1 cellular context compared by ENCODE assay signal in genomic region chr12:6230321-6231110, GRCh38.
TF ChIP-seq lines count a peak whose summit lies in the region.

No MANE protein-coding gene starts in this region.

TF ChIP-seq in HepG2, 621 proteins besides CTCF, POLR2A, EP300 and RAD21 (continued from another document and continues in another):
- TF ChIP-seq GFI1 (CRISPR knock-in tag; IDR thresholded peaks at IDR 0.05; ENCODE audit: borderline replicate concordance): no peak
- TF ChIP-seq ZNF367 (CRISPR knock-in tag; IDR thresholded peaks at IDR 0.05; ENCODE audit: borderline replicate concordance): no peak
- no peak for TF ChIP-seq ADNP (CRISPR knock-in tag; IDR thresholded peaks at IDR 0.05)
- TF ChIP-seq HOXA3 (CRISPR knock-in tag; IDR thresholded peaks at IDR 0.05): peak; percentile 58; the same call in 1 of the 2 replicates
- TF ChIP-seq, protein P1, sequence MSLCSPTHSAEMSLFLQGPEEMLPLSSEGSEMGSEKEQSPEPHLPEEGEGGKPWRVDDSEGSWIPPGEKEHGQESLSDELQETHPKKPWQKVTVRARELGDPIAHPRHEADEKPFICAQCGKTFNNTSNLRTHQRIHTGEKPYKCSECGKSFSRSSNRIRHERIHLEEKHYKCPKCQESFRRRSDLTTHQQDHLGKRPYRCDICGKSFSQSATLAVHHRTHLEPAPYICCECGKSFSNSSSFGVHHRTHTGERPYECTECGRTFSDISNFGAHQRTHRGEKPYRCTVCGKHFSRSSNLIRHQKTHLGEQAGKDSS (CRISPR knock-in tag; IDR thresholded peaks at IDR 0.05; ENCODE audit: borderline replicate concordance, low read depth): no peak
- TF ChIP-seq HOXA9 (CRISPR knock-in tag; IDR thresholded peaks at IDR 0.05; ENCODE audit: borderline replicate concordance): no peak
- peak; percentile 52; the same call in 1 of the 2 replicates for TF ChIP-seq NR2C2 (CRISPR knock-in tag; IDR thresholded peaks at IDR 0.05; ENCODE audit: borderline replicate concordance)
- no peak for TF ChIP-seq ZNF674 (CRISPR knock-in tag; IDR thresholded peaks at IDR 0.05; ENCODE audit: low read depth)
- no peak for TF ChIP-seq TCF12 (IDR thresholded peaks at IDR 0.05)
- TF ChIP-seq TCF12 (CRISPR knock-in tag; IDR thresholded peaks at IDR 0.05): no peak
- no peak for TF ChIP-seq E2F2 (CRISPR knock-in tag; IDR thresholded peaks at IDR 0.05; ENCODE audit: borderline replicate concordance)
- TF ChIP-seq, protein P2, sequence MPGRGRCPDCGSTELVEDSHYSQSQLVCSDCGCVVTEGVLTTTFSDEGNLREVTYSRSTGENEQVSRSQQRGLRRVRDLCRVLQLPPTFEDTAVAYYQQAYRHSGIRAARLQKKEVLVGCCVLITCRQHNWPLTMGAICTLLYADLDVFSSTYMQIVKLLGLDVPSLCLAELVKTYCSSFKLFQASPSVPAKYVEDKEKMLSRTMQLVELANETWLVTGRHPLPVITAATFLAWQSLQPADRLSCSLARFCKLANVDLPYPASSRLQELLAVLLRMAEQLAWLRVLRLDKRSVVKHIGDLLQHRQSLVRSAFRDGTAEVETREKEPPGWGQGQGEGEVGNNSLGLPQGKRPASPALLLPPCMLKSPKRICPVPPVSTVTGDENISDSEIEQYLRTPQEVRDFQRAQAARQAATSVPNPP (CRISPR knock-in tag; IDR thresholded peaks at IDR 0.05): no peak
- TF ChIP-seq EEA1 (CRISPR knock-in tag; IDR thresholded peaks at IDR 0.05; ENCODE audit: borderline replicate concordance): no peak
- peak; percentile 45; the same call in 1 of the 2 replicates for TF ChIP-seq MXD1 (CRISPR knock-in tag; IDR thresholded peaks at IDR 0.05)
- no peak for TF ChIP-seq ONECUT2 (CRISPR knock-in tag; IDR thresholded peaks at IDR 0.05)
- no peak for TF ChIP-seq TOPORS (CRISPR knock-in tag; IDR thresholded peaks at IDR 0.05)
- no peak for TF ChIP-seq ZNF670 (CRISPR knock-in tag; IDR thresholded peaks at IDR 0.05; ENCODE audit: borderline replicate concordance)
- TF ChIP-seq IKZF1 (IDR thresholded peaks at IDR 0.05): no peak
- no peak for TF ChIP-seq ZNF652 (CRISPR knock-in tag; IDR thresholded peaks at IDR 0.05; ENCODE audit: borderline replicate concordance, low read depth)
- TF ChIP-seq SOX5 (CRISPR knock-in tag; IDR thresholded peaks at IDR 0.05; ENCODE audit: borderline replicate concordance): peak; percentile 99
- peak; percentile 64; the same call in 1 of the 2 replicates for TF ChIP-seq SIX4 (CRISPR knock-in tag; IDR thresholded peaks at IDR 0.05)
- TF ChIP-seq, protein P3, sequence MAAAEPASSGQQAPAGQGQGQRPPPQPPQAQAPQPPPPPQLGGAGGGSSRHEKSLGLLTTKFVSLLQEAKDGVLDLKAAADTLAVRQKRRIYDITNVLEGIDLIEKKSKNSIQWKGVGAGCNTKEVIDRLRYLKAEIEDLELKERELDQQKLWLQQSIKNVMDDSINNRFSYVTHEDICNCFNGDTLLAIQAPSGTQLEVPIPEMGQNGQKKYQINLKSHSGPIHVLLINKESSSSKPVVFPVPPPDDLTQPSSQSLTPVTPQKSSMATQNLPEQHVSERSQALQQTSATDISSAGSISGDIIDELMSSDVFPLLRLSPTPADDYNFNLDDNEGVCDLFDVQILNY (CRISPR knock-in tag; conservative IDR thresholded peaks at IDR 0.05): no peak
- TF ChIP-seq RERE (CRISPR knock-in tag; IDR thresholded peaks at IDR 0.05; ENCODE audit: low read depth): 0 out of 2 replicates have a peak, but pooled peaks have one; percentile 39
- 0 out of 2 replicates have a peak, but pooled peaks have one; percentile 18 for TF ChIP-seq MEIS2 (CRISPR knock-in tag; IDR thresholded peaks at IDR 0.05)
- no peak for TF ChIP-seq ZNF678 (CRISPR knock-in tag; IDR thresholded peaks at IDR 0.05)
- TF ChIP-seq ZMAT3 (CRISPR knock-in tag; conservative IDR thresholded peaks at IDR 0.05): no peak
- TF ChIP-seq DPF2 (CRISPR knock-in tag; IDR thresholded peaks at IDR 0.05; ENCODE audit: borderline replicate concordance, low read depth): 0 out of 2 replicates have a peak, but pooled peaks have one; percentile 41
- TF ChIP-seq MAZ (IDR thresholded peaks at IDR 0.05; ENCODE audit: borderline replicate concordance, low read depth, low read length): no peak
- no peak for TF ChIP-seq MAZ (CRISPR knock-in tag; IDR thresholded peaks at IDR 0.05; ENCODE audit: low read depth)
- TF ChIP-seq ZNF17 (CRISPR knock-in tag; IDR thresholded peaks at IDR 0.05): no peak
- no peak for TF ChIP-seq HOXA7 (CRISPR knock-in tag; IDR thresholded peaks at IDR 0.05)
- peak; percentile 87 for TF ChIP-seq ETV5 (CRISPR knock-in tag; IDR thresholded peaks at IDR 0.05; ENCODE audit: borderline replicate concordance)
- no peak for TF ChIP-seq ATF7 (IDR thresholded peaks at IDR 0.05)
- TF ChIP-seq ATF7 (CRISPR knock-in tag; IDR thresholded peaks at IDR 0.05): peak; percentile 85
- no peak for TF ChIP-seq ZNF589 (CRISPR knock-in tag; conservative IDR thresholded peaks at IDR 0.05)
- TF ChIP-seq ZNF224 (CRISPR knock-in tag; IDR thresholded peaks at IDR 0.05): no peak
- TF ChIP-seq HES4 (CRISPR knock-in tag; IDR thresholded peaks at IDR 0.05; ENCODE audit: borderline replicate concordance): no peak
- TF ChIP-seq REST (IDR thresholded peaks at IDR 0.05; ENCODE audit: borderline replicate concordance in 1 of 2, low read depth in 1 of 2, low read length in 2 of 2): no peak
- no peak for TF ChIP-seq ASH2L (IDR thresholded peaks at IDR 0.05; ENCODE audit: insufficient read length, low read depth, low read length)
- TF ChIP-seq CBX1 (IDR thresholded peaks at IDR 0.05; ENCODE audit: low read depth): peak; percentile 72
- peak; percentile 44; the same call in 1 of the 2 replicates for TF ChIP-seq TBX2 (CRISPR knock-in tag; IDR thresholded peaks at IDR 0.05; ENCODE audit: borderline replicate concordance)
- TF ChIP-seq, protein P4, sequence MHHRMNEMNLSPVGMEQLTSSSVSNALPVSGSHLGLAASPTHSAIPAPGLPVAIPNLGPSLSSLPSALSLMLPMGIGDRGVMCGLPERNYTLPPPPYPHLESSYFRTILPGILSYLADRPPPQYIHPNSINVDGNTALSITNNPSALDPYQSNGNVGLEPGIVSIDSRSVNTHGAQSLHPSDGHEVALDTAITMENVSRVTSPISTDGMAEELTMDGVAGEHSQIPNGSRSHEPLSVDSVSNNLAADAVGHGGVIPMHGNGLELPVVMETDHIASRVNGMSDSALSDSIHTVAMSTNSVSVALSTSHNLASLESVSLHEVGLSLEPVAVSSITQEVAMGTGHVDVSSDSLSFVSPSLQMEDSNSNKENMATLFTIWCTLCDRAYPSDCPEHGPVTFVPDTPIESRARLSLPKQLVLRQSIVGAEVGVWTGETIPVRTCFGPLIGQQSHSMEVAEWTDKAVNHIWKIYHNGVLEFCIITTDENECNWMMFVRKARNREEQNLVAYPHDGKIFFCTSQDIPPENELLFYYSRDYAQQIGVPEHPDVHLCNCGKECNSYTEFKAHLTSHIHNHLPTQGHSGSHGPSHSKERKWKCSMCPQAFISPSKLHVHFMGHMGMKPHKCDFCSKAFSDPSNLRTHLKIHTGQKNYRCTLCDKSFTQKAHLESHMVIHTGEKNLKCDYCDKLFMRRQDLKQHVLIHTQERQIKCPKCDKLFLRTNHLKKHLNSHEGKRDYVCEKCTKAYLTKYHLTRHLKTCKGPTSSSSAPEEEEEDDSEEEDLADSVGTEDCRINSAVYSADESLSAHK (CRISPR knock-in tag; IDR thresholded peaks at IDR 0.05; ENCODE audit: borderline replicate concordance): no peak
- TF ChIP-seq ZNF326 (CRISPR knock-in tag; IDR thresholded peaks at IDR 0.05; ENCODE audit: borderline replicate concordance): no peak; the same call in 1 of the 2 replicates
- peak; percentile 93; the same call in 1 of the 2 replicates for TF ChIP-seq MIER3 (CRISPR knock-in tag; IDR thresholded peaks at IDR 0.05; ENCODE audit: borderline replicate concordance)
- TF ChIP-seq SP4 (CRISPR knock-in tag; IDR thresholded peaks at IDR 0.05): no peak; the same call in 1 of the 2 replicates
- TF ChIP-seq SP140L (CRISPR knock-in tag; IDR thresholded peaks at IDR 0.05; ENCODE audit: borderline replicate concordance): no peak
- no peak for TF ChIP-seq ZNF747 (CRISPR knock-in tag; IDR thresholded peaks at IDR 0.05; ENCODE audit: borderline replicate concordance)
- TF ChIP-seq ZGPAT (CRISPR knock-in tag; IDR thresholded peaks at IDR 0.05): peak; percentile 82
- TF ChIP-seq PAX8 (CRISPR knock-in tag; IDR thresholded peaks at IDR 0.05; ENCODE audit: borderline replicate concordance): no peak
- TF ChIP-seq POLR2G (IDR thresholded peaks at IDR 0.05; ENCODE audit: low read depth, low read length): peak; percentile 66; the same call in 1 of the 2 replicates
- peak; percentile 92 for TF ChIP-seq CEBPG (CRISPR knock-in tag; IDR thresholded peaks at IDR 0.05)
